17 cellular contexts compared by ENCODE assay signal in genomic region chr1:12592496-12592895, GRCh38. TPM values are rescaled to one million over a fixed set of nuclear protein-coding genes. Genes with fewer than 3 reads are reported as not detected.
DNase-seq lines count a peak whose midpoint lies in the region; ATAC-seq and TF ChIP-seq lines count a peak whose summit lies in the region.
"Had no signal": no experiment of that assay in that cellular context is flagged by ENCODE, and none has a peak within 500 bp of the region (broad histone marks: within the 10 kb centered on the region; RNA-seq: fewer than 3 reads in every experiment).

No MANE protein-coding gene starts in this region.

- H3K9me3 ChIP-seq in lung (ENCODE audit: control insufficient read depth in 2 of 2, insufficient read depth in 1 of 2, low read length in 1 of 2) (no peaks in the 10 kb centered on the region), tibial artery (no peaks in the 10 kb centered on the region)

- ATAC-seq in lung (ENCODE audit: insufficient read depth, low FRiP score) (no peak), HG03196 (IDR thresholded peaks at IDR 0.05; ENCODE audit: unreplicated experiment) (no peak)

- H3K36me3 Mint-ChIP-seq in activated T-cell treated with anti-CD3 and anti-CD28 coated beads, Interleukin-2, amount 50 U/mL, for 24 hours (ENCODE audit: low read depth): peaks cover 47% of the 10 kb centered on the region

- intact Hi-C loops in tibial artery (cut with DNase I; ENCODE audit: low total_unique reads): no loop called here

- 67 to 86% methylated on average over 7 of the region's 7 CpGs for WGBS in lung, 2 donors

- TF ChIP-seq CTCF in brain microvascular endothelial cell (IDR thresholded peaks at IDR 0.05; ENCODE audit: low read depth, low read length, missing control alignments) (no peak), lung (IDR thresholded peaks at IDR 0.05; ENCODE audit: control extremely low read depth, extremely low read depth) (no peak), tibial artery (IDR thresholded peaks at IDR 0.05) (no peak)

- H3K27ac ChIP-seq in brain microvascular endothelial cell (peak overlapping the region; percentile 99), lung (ENCODE audit: low read depth in 1 of 2, low read length in 1 of 2) (peak overlapping the region; percentile 6 to 38), tibial artery (peak overlapping the region; percentile 90 to 91)
- H3K27ac ChIP-seq: PC-9 had no signal

- H3K9me3 Mint-ChIP-seq in activated T-cell treated with anti-CD3 and anti-CD28 coated beads, Interleukin-2, amount 50 U/mL, for 24 hours: no peaks in the 10 kb centered on the region

- H3K36me3 ChIP-seq in brain microvascular endothelial cell (replicated peaks) (peaks cover 58% of the 10 kb centered on the region), lung (ENCODE audit: control insufficient read depth in 2 of 2, insufficient read depth in 2 of 2, low read length in 2 of 2) (peaks cover 0 to 10% of the 10 kb centered on the region in 2 donors), tibial artery (no peaks in the 10 kb centered on the region)

- H3K4me3 ChIP-seq in brain microvascular endothelial cell (ENCODE audit: low read depth, low read length) (no peak overlapping the region), lung (no peak overlapping the region), tibial artery (no peak overlapping the region)
- H3K4me3 ChIP-seq: dorsolateral prefrontal cortex, PC-9 had no signal

- H3K27me3 ChIP-seq in brain microvascular endothelial cell (replicated peaks) (no peaks in the 10 kb centered on the region), lung (ENCODE audit: control insufficient read depth, insufficient read depth) (no peaks in the 10 kb centered on the region), tibial artery (no peaks in the 10 kb centered on the region)

- no peak overlapping the region for H3K4me3 Mint-ChIP-seq in activated T-cell treated with anti-CD3 and anti-CD28 coated beads, Interleukin-2, amount 50 U/mL, for 24 hours

- H3K27me3 Mint-ChIP-seq in activated T-cell treated with anti-CD3 and anti-CD28 coated beads, Interleukin-2, amount 50 U/mL, for 24 hours: no peaks in the 10 kb centered on the region

- in situ Hi-C loops in brain microvascular endothelial cell (cut with HindIII; ENCODE audit: low pct_ligation_motif_present, low sequenced_read_pairs): no loop called here
- in situ Hi-C loops in KBM-7 (cut with MboI; ENCODE audit: low pct_unique_long_range_greater_than_20kb, low sequenced_read_pairs): no loop called here

- peak overlapping the region; percentile 60 for H3K27ac Mint-ChIP-seq in activated T-cell treated with anti-CD3 and anti-CD28 coated beads, Interleukin-2, amount 50 U/mL, for 24 hours

- no peak for DNase-seq in activated T-cell treated with anti-CD3 and anti-CD28 coated beads, Interleukin-2, amount 50 U/mL, for 24 hours
- DNase-seq in activated T-cell treated with anti-CD3 and anti-CD28 coated beads for 4 hours: no peak
- no peak for DNase-seq in brain microvascular endothelial cell
- DNase-seq in lung (ENCODE audit: low spot score): no peak
- no peak for DNase-seq in tibial artery
- no peak for DNase-seq in MV-4-11 (lab: John Stamatoyannopoulos, UW)
- DNase-seq in KBM-7: no peak
- DNase-seq: 8988T, dorsolateral prefrontal cortex, GF-D8, midbrain, NCI-H1436, NCI-H446 treated with DMSO at 0.1 percent for 48 hours, PC-9 had no signal

- peaks cover 13 to 25% of the 10 kb centered on the region in 2 donors for H3K4me1 ChIP-seq in lung (ENCODE audit: control insufficient read depth in 2 of 2, insufficient read depth in 2 of 2, low read length in 2 of 2)
- H3K4me1 ChIP-seq in tibial artery: peaks cover 0 to 92% (median 67%) of the 10 kb centered on the region in 4 donors

- peaks cover 47% of the 10 kb centered on the region for H3K4me1 Mint-ChIP-seq in activated T-cell treated with anti-CD3 and anti-CD28 coated beads, Interleukin-2, amount 50 U/mL, for 24 hours (ENCODE audit: low read depth)

RNA-seq across cellular contexts. Expression of gene DHRS3, which starts 25.5 kb away (rescaled TPM):
- 100 to 1,000 TPM in 1 of 2 donors, 10 to 100 TPM in 1; 79.7 to 109 TPM for total RNA-seq in lung
- 10 to 100 TPM; 56.7 to 79.8 TPM for polyA plus RNA-seq in lung

RNA-seq across cellular contexts. Expression of gene AADACL4, which starts 51.4 kb away (rescaled TPM):
- not detected for total RNA-seq in lung
- polyA plus RNA-seq in lung: not detected
- total RNA-seq: dorsolateral prefrontal cortex, PC-9, posterior vena cava had no signal
- polyA plus RNA-seq: IgD-negative memory B cell had no signal

Comparison
In these comparisons a context has a peak if more than half of its experiments do, and no peak if none do; other contexts are left out.
1. H3K27ac ChIP-seq: peak in every context shown above with its lines; median percentile 99 in brain microvascular endothelial cell; 90 in tibial artery; 22 in lung.